ENCODE assay signal across 2 cellular contexts in the genomic region with DNA sequence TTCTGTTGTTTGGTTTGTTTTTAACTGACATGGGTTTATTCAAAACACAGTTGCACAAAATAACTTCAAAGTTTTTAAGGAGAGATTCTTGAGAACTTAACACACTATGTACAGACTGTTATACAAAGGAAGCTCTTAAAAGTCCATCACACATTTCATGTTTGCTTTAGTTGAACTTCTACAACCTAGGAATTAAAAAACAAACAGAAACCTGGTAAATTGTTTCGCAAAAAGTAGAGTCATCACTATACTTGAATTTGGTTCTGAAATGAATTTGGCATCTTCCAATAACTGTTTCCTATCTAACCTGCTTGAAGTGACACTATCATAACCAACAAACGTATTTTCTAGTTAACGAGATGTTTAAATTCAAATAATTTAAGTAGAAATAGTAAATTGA.
TF ChIP-seq lines count a peak whose summit lies in the region.

No MANE protein-coding gene starts in this region.

TF ChIP-seq in A549, 52 proteins besides CTCF, POLR2A, EP300 and RAD21:
- TF ChIP-seq CEBPB (IDR thresholded peaks at IDR 0.05) (no peak; a peak in 1 of 4 replicates), CBX8 (IDR thresholded peaks at IDR 0.05) (no peak), MAFK (IDR thresholded peaks at IDR 0.05; ENCODE audit: partially characterized antibody) (no peak), ZFP36 (IDR thresholded peaks at IDR 0.05; ENCODE audit: borderline replicate concordance, partially characterized antibody) (no peak), ESRRA (IDR thresholded peaks at IDR 0.05; ENCODE audit: borderline replicate concordance, low read length) (no peak), EHMT2 (IDR thresholded peaks at IDR 0.05; ENCODE audit: low read depth) (no peak), CBX2 (IDR thresholded peaks at IDR 0.05; ENCODE audit: borderline replicate concordance, low read depth) (no peak), CHD4 (IDR thresholded peaks at IDR 0.05; ENCODE audit: borderline replicate concordance) (no peak), NPAS2 (CRISPR knock-in tag; IDR thresholded peaks at IDR 0.05; ENCODE audit: borderline replicate concordance) (no peak), ZC3H11A (IDR thresholded peaks at IDR 0.05) (no peak), MAZ (IDR thresholded peaks at IDR 0.05; ENCODE audit: borderline replicate concordance, low read depth, low read length) (no peak), RNF2 (IDR thresholded peaks at IDR 0.05; ENCODE audit: borderline replicate concordance, low read depth) (no peak)
- TF ChIP-seq, protein P1, sequence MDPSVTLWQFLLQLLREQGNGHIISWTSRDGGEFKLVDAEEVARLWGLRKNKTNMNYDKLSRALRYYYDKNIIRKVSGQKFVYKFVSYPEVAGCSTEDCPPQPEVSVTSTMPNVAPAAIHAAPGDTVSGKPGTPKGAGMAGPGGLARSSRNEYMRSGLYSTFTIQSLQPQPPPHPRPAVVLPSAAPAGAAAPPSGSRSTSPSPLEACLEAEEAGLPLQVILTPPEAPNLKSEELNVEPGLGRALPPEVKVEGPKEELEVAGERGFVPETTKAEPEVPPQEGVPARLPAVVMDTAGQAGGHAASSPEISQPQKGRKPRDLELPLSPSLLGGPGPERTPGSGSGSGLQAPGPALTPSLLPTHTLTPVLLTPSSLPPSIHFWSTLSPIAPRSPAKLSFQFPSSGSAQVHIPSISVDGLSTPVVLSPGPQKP (IDR thresholded peaks at IDR 0.05; ENCODE audit: low read depth, low read length) = no peak
- TF ChIP-seq, protein P2, sequence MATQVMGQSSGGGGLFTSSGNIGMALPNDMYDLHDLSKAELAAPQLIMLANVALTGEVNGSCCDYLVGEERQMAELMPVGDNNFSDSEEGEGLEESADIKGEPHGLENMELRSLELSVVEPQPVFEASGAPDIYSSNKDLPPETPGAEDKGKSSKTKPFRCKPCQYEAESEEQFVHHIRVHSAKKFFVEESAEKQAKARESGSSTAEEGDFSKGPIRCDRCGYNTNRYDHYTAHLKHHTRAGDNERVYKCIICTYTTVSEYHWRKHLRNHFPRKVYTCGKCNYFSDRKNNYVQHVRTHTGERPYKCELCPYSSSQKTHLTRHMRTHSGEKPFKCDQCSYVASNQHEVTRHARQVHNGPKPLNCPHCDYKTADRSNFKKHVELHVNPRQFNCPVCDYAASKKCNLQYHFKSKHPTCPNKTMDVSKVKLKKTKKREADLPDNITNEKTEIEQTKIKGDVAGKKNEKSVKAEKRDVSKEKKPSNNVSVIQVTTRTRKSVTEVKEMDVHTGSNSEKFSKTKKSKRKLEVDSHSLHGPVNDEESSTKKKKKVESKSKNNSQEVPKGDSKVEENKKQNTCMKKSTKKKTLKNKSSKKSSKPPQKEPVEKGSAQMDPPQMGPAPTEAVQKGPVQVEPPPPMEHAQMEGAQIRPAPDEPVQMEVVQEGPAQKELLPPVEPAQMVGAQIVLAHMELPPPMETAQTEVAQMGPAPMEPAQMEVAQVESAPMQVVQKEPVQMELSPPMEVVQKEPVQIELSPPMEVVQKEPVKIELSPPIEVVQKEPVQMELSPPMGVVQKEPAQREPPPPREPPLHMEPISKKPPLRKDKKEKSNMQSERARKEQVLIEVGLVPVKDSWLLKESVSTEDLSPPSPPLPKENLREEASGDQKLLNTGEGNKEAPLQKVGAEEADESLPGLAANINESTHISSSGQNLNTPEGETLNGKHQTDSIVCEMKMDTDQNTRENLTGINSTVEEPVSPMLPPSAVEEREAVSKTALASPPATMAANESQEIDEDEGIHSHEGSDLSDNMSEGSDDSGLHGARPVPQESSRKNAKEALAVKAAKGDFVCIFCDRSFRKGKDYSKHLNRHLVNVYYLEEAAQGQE (IDR thresholded peaks at IDR 0.05) = no peak
TF ChIP-seq in A549: peak in this region for 0.

TF ChIP-seq in HepG2, 621 proteins besides CTCF, POLR2A, EP300 and RAD21 (continues in another document):
- TF ChIP-seq, protein P2 (IDR thresholded peaks at IDR 0.05; ENCODE audit: borderline replicate concordance in 1 of 2, low read depth in 1 of 2, low read length in 2 of 2) = no peak
- TF ChIP-seq, protein P3, sequence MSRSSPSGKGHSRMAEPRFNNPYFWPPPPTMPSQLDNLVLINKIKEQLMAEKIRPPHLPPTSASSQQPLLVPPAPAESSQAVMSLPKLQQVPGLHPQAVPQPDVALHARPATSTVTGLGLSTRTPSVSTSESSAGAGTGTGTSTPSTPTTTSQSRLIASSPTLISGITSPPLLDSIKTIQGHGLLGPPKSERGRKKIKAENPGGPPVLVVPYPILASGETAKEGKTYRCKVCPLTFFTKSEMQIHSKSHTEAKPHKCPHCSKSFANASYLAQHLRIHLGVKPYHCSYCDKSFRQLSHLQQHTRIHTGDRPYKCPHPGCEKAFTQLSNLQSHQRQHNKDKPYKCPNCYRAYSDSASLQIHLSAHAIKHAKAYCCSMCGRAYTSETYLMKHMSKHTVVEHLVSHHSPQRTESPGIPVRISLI (CRISPR knock-in tag; IDR thresholded peaks at IDR 0.05; ENCODE audit: borderline replicate concordance) = no peak
- TF ChIP-seq, protein P4, sequence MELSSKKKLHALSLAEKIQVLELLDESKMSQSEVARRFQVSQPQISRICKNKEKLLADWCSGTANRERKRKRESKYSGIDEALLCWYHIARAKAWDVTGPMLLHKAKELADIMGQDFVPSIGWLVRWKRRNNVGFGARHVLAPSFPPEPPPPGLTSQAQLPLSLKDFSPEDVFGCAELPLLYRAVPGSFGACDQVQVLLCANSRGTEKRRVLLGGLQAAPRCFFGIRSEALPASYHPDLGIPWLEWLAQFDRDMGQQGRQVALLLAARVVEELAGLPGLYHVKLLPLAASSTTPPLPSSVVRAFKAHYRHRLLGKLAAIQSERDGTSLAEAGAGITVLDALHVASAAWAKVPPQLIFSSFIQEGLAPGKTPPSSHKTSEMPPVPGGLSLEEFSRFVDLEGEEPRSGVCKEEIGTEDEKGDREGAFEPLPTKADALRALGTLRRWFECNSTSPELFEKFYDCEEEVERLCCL (CRISPR knock-in tag; IDR thresholded peaks at IDR 0.05; ENCODE audit: borderline replicate concordance) = no peak
- TF ChIP-seq ZZZ3 (CRISPR knock-in tag; IDR thresholded peaks at IDR 0.05; ENCODE audit: borderline replicate concordance) (no peak), NBN (conservative IDR thresholded peaks at IDR 0.05) (no peak), ZNF205 (CRISPR knock-in tag; IDR thresholded peaks at IDR 0.05) (no peak), YEATS4 (CRISPR knock-in tag; IDR thresholded peaks at IDR 0.05; ENCODE audit: borderline replicate concordance) (no peak), EZH2 (conservative IDR thresholded peaks at IDR 0.05; ENCODE audit: low read depth, low read length) (no peak), TBL1XR1 (IDR thresholded peaks at IDR 0.05; ENCODE audit: borderline replicate concordance, low read length, partially characterized antibody) (no peak), SOX5 (CRISPR knock-in tag; IDR thresholded peaks at IDR 0.05; ENCODE audit: borderline replicate concordance) (peak; percentile 39; the same call in 1 of the 2 replicates), RCOR2 (CRISPR knock-in tag; IDR thresholded peaks at IDR 0.05) (no peak), CREM (IDR thresholded peaks at IDR 0.05) (peak; percentile 16; the same call in 1 of the 2 replicates), CREM (CRISPR knock-in tag; IDR thresholded peaks at IDR 0.05) (no peak), ZNF329 (CRISPR knock-in tag; IDR thresholded peaks at IDR 0.05; ENCODE audit: low read depth) (no peak), NFRKB (IDR thresholded peaks at IDR 0.05) (no peak), SOX13 (IDR thresholded peaks at IDR 0.05) (no peak), SOX13 (CRISPR knock-in tag; conservative IDR thresholded peaks at IDR 0.05 in 1 of 2, IDR thresholded peaks at IDR 0.05 in 1 of 2) (peak in 1 of 2 experiments; percentile 44; a peak in 1 of 4 replicates), ZNF256 (CRISPR knock-in tag; conservative IDR thresholded peaks at IDR 0.05) (no peak), ZNF558 (CRISPR knock-in tag; IDR thresholded peaks at IDR 0.05; ENCODE audit: borderline replicate concordance) (no peak), ZNF367 (CRISPR knock-in tag; IDR thresholded peaks at IDR 0.05; ENCODE audit: borderline replicate concordance) (no peak), GATAD2A (CRISPR knock-in tag; IDR thresholded peaks at IDR 0.05) (peak; percentile 67), HMG20B (CRISPR knock-in tag; conservative IDR thresholded peaks at IDR 0.05) (no peak), ZNF567 (CRISPR knock-in tag; IDR thresholded peaks at IDR 0.05; ENCODE audit: borderline replicate concordance) (no peak)
- TF ChIP-seq, protein P5, sequence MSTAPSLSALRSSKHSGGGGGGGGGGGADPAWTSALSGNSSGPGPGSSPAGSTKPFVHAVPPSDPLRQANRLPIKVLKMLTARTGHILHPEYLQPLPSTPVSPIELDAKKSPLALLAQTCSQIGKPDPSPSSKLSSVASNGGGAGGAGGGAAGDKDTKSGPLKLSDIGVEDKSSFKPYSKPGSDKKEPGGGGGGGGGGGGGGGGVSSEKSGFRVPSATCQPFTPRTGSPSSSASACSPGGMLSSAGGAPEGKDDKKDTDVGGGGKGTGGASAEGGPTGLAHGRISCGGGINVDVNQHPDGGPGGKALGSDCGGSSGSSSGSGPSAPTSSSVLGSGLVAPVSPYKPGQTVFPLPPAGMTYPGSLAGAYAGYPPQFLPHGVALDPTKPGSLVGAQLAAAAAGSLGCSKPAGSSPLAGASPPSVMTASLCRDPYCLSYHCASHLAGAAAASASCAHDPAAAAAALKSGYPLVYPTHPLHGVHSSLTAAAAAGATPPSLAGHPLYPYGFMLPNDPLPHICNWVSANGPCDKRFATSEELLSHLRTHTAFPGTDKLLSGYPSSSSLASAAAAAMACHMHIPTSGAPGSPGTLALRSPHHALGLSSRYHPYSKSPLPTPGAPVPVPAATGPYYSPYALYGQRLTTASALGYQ (CRISPR knock-in tag; IDR thresholded peaks at IDR 0.05) = 0 out of 2 replicates have a peak, but pooled peaks have one; percentile 34
- TF ChIP-seq, protein P6, sequence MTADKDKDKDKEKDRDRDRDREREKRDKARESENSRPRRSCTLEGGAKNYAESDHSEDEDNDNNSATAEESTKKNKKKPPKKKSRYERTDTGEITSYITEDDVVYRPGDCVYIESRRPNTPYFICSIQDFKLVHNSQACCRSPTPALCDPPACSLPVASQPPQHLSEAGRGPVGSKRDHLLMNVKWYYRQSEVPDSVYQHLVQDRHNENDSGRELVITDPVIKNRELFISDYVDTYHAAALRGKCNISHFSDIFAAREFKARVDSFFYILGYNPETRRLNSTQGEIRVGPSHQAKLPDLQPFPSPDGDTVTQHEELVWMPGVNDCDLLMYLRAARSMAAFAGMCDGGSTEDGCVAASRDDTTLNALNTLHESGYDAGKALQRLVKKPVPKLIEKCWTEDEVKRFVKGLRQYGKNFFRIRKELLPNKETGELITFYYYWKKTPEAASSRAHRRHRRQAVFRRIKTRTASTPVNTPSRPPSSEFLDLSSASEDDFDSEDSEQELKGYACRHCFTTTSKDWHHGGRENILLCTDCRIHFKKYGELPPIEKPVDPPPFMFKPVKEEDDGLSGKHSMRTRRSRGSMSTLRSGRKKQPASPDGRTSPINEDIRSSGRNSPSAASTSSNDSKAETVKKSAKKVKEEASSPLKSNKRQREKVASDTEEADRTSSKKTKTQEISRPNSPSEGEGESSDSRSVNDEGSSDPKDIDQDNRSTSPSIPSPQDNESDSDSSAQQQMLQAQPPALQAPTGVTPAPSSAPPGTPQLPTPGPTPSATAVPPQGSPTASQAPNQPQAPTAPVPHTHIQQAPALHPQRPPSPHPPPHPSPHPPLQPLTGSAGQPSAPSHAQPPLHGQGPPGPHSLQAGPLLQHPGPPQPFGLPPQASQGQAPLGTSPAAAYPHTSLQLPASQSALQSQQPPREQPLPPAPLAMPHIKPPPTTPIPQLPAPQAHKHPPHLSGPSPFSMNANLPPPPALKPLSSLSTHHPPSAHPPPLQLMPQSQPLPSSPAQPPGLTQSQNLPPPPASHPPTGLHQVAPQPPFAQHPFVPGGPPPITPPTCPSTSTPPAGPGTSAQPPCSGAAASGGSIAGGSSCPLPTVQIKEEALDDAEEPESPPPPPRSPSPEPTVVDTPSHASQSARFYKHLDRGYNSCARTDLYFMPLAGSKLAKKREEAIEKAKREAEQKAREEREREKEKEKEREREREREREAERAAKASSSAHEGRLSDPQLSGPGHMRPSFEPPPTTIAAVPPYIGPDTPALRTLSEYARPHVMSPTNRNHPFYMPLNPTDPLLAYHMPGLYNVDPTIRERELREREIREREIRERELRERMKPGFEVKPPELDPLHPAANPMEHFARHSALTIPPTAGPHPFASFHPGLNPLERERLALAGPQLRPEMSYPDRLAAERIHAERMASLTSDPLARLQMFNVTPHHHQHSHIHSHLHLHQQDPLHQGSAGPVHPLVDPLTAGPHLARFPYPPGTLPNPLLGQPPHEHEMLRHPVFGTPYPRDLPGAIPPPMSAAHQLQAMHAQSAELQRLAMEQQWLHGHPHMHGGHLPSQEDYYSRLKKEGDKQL (CRISPR knock-in tag; IDR thresholded peaks at IDR 0.05; ENCODE audit: low read depth) = no peak
- TF ChIP-seq, protein P7, sequence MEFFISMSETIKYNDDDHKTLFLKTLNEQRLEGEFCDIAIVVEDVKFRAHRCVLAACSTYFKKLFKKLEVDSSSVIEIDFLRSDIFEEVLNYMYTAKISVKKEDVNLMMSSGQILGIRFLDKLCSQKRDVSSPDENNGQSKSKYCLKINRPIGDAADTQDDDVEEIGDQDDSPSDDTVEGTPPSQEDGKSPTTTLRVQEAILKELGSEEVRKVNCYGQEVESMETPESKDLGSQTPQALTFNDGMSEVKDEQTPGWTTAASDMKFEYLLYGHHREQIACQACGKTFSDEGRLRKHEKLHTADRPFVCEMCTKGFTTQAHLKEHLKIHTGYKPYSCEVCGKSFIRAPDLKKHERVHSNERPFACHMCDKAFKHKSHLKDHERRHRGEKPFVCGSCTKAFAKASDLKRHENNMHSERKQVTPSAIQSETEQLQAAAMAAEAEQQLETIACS (CRISPR knock-in tag; IDR thresholded peaks at IDR 0.05) = no peak
